In genomic region chr7:121011401-121011800, GRCh38 we compare ENCODE assay signal across 1 cellular context.
TF ChIP-seq lines count a peak whose summit lies in the region.

No MANE protein-coding gene starts in this region.

TF ChIP-seq in K562, 482 proteins besides CTCF, POLR2A, EP300 and RAD21 (continued from another document):
- no peak for TF ChIP-seq MBD1 (CRISPR knock-in tag; IDR thresholded peaks at IDR 0.05)
- 0 out of 2 replicates have a peak, but pooled peaks have one; percentile 49 for TF ChIP-seq POLR2H (tag; IDR thresholded peaks at IDR 0.05; ENCODE audit: low read depth)
- TF ChIP-seq NR2C2 (CRISPR knock-in tag; IDR thresholded peaks at IDR 0.05), result no peak
- no peak for TF ChIP-seq NR2C2 (tag; IDR thresholded peaks at IDR 0.05)
- no peak for TF ChIP-seq RCOR1 (IDR thresholded peaks at IDR 0.05; ENCODE audit: borderline replicate concordance in 1 of 2, low read depth in 2 of 2, low read length in 2 of 2)
- 0 out of 2 replicates have a peak, but pooled peaks have one; percentile 33 for TF ChIP-seq ZNF589 (CRISPR knock-in tag; IDR thresholded peaks at IDR 0.05; ENCODE audit: low read depth)
TF ChIP-seq in K562: peak in this region for 2.
